In the genomic region with DNA sequence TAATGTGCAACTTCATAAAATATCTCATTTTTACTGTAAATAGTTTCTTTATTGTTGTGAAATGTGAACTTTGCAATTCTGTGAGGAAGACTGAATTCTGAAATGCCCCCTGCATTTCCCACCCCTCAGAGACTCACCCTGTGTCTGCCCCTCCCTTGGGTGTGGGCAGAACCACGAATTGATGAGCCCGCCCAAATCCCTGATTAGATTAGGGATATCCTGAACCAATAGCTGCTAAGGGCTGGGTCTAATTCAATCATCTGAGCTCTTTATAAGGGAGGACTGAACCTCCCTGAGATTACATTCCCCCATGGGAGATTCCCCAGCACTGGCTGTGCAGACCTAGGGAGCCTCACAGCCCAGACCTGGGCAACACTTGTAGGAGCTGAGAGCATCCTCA, we compare ENCODE assay signal across 11 cellular contexts. TPM values are rescaled to one million over a fixed set of nuclear protein-coding genes. Genes with fewer than 3 reads are reported as not detected.
"Had no signal": no experiment of that assay in that cellular context is flagged by ENCODE, and none has a peak within 500 bp of the region (broad histone marks: within the 10 kb centered on the region; RNA-seq: fewer than 3 reads in every experiment).

A gene (plus strand): TSS at position 301 of the 400 bp plus-strand sequence.

RNA-seq across cellular contexts. Expression of the gene that starts here (rescaled TPM):
- total RNA-seq: OCI-LY7, PC-3, PC-9, Peyer's patch, Right ventricle myocardium inferior, Right ventricle myocardium superior, RPMI7951, SJCRH30, SJSA1, SK-MEL-5 had no signal
- polyA plus RNA-seq: SK-N-SH had no signal
